40 cellular contexts compared by ENCODE assay signal in the genomic region with DNA sequence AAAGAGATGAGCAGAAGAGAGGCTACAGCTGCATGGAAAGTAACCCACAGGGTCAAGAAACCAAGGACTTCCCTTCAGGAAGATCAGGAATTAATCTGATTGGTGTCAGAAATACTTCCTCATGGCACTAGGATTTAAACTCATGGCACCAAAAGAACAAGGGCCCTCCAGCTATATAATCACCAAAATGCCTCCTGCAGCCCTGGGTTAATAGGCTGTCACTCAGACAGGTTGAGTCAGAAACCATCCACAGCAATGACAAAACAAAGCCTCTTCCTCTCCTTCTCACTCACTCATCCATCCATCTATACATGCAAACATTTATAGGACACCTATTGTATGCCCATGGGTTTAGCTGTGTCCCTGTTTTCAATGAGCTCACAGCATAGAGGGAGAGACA.
DNase-seq lines count a peak whose midpoint lies in the region; ATAC-seq, FAIRE-seq and TF ChIP-seq lines count a peak whose summit lies in the region.
"Had no signal": no experiment of that assay in that cellular context is flagged by ENCODE, and none has a peak within 500 bp of the region (broad histone marks: within the 10 kb centered on the region; RNA-seq: fewer than 3 reads in every experiment).

No MANE protein-coding gene starts in this region.

- H3K36me3 ChIP-seq in bronchial epithelial cell (ENCODE audit: control insufficient read depth, insufficient read depth, low read length), result no peaks in the 10 kb centered on the region
- H3K36me3 ChIP-seq: adrenal gland, esophagus squamous epithelium, heart right ventricle, lower lobe of right lung, SJSA1 had no signal

- H3K4me1 Mint-ChIP-seq in stimulated activated effector memory CD8-positive, alpha-beta T cell treated with anti-CD3 and anti-CD28 coated beads, Interleukin-12 subunit alpha, Interleukin-12 subunit beta, amount 100 ng/mL, for 72 hours, result no peaks in the 10 kb centered on the region
- H3K4me1 Mint-ChIP-seq: activated T-helper 17 cell treated with anti-CD3 and anti-CD28 coated beads, Interleukin-2, amount 50 U/mL, for 72 hours; endodermal cell had no signal

- FAIRE-seq in bronchial epithelial cell (lab: Jason Lieb, UNC), result no peak
- FAIRE-seq: D721Med, GM12878, H54 had no signal

- TF ChIP-seq CTCF in bronchial epithelial cell (IDR thresholded peaks at IDR 0.05; ENCODE audit: insufficient read depth, low read length, severe bottlenecking), result no peak

- peak in 2 of 3 experiments; percentile 12 to 44 for DNase-seq in NCI-H1417 (lab: John Stamatoyannopoulos, UW)
- DNase-seq in NCI-H1417 treated with DMSO at 0.1 percent for 48 hours (lab: John Stamatoyannopoulos, UW), result no peak
- peak; percentile 29 for DNase-seq in MV-4-11 (lab: John Stamatoyannopoulos, UW)
- peak; percentile 33 for DNase-seq in bronchial epithelial cell (ENCODE audit: low read depth)
- no peak for DNase-seq in stimulated activated effector memory CD8-positive, alpha-beta T cell treated with anti-CD3 and anti-CD28 coated beads, Interleukin-12 subunit alpha, Interleukin-12 subunit beta, amount 100 ng/mL, for 72 hours (ENCODE audit: low spot score in 2 of 2)
- DNase-seq in NCI-H1105 treated with DMSO at 0.1 percent for 48 hours (lab: John Stamatoyannopoulos, UW), result no peak
- DNase-seq: 8988T; activated CD4-positive, alpha-beta T cell treated with anti-CD3 and anti-CD28 coated beads for 4 hours; activated CD8-positive, alpha-beta T cell treated with anti-CD3 and anti-CD28 coated beads, Interleukin-2, amount 10 ng/mL, durations not matched to agents 7 days and 5 days; activated naive CD4-positive, alpha-beta T cell treated with anti-CD3 and anti-CD28 coated beads, Interleukin-2, amount 10 ng/mL, durations not matched to agents 7 days and 5 days; adrenal gland; body of pancreas; CD4-positive, CD25-positive, alpha-beta regulatory T cell; cerebellar nuclear complex; dermis blood vessel endothelial cell; DND-41; endodermal cell; esophagus squamous epithelium; foreskin melanocyte; heart right ventricle; Kasumi-1; lower lobe of right lung; naive thymus-derived CD4-positive, alpha-beta T cell; NCI-H1092; NCI-H1930; NCI-H2227 treated with DMSO at 0.1 percent for 48 hours; NCI-H774; occipital lobe; psoas muscle; RPMI8226; stimulated activated CD4-positive, alpha-beta T cell treated with anti-CD3 and anti-CD28 coated beads, Interleukin-4, amount 100 ng/mL, for 24 hours; T-helper 9 cell had no signal

- H3K9me3 Mint-ChIP-seq in stimulated activated effector memory CD8-positive, alpha-beta T cell treated with anti-CD3 and anti-CD28 coated beads, Interleukin-12 subunit alpha, Interleukin-12 subunit beta, amount 100 ng/mL, for 72 hours, result no peaks in the 10 kb centered on the region
- H3K9me3 Mint-ChIP-seq: activated naive CD4-positive, alpha-beta T cell treated with anti-CD3 and anti-CD28 coated beads, Interleukin-2, amount 10 ng/mL, durations not matched to agents 7 days and 5 days; activated T-helper 17 cell treated with anti-CD3 and anti-CD28 coated beads, Interleukin-2, amount 50 U/mL, for 72 hours; endodermal cell; type B pancreatic cell had no signal

- no peak overlapping the region for H3K4me3 ChIP-seq in bronchial epithelial cell (ENCODE audit: low read depth, low read length)
- H3K4me3 ChIP-seq: adrenal gland, body of pancreas, esophagus squamous epithelium, GM12878, heart right ventricle, lower lobe of right lung, psoas muscle, SJSA1 had no signal

- no peak overlapping the region for H3K27ac Mint-ChIP-seq in stimulated activated effector memory CD8-positive, alpha-beta T cell treated with anti-CD3 and anti-CD28 coated beads, Interleukin-12 subunit alpha, Interleukin-12 subunit beta, amount 100 ng/mL, for 72 hours
- H3K27ac Mint-ChIP-seq: activated CD8-positive, alpha-beta T cell treated with anti-CD3 and anti-CD28 coated beads, Interleukin-2, amount 10 ng/mL, durations not matched to agents 7 days and 5 days; activated naive CD4-positive, alpha-beta T cell treated with anti-CD3 and anti-CD28 coated beads, Interleukin-2, amount 10 ng/mL, durations not matched to agents 7 days and 5 days; activated T-helper 17 cell treated with anti-CD3 and anti-CD28 coated beads, Interleukin-2, amount 50 U/mL, for 72 hours; CD4-positive, CD25-positive, alpha-beta regulatory T cell; endodermal cell; naive thymus-derived CD4-positive, alpha-beta T cell; type B pancreatic cell had no signal

- H3K27me3 ChIP-seq in bronchial epithelial cell (ENCODE audit: control insufficient read depth, insufficient read depth, low read length), result peaks cover 4% of the 10 kb centered on the region
- H3K27me3 ChIP-seq: adrenal gland, body of pancreas, esophagus squamous epithelium, SJSA1 had no signal

- H3K36me3 Mint-ChIP-seq in stimulated activated effector memory CD8-positive, alpha-beta T cell treated with anti-CD3 and anti-CD28 coated beads, Interleukin-12 subunit alpha, Interleukin-12 subunit beta, amount 100 ng/mL, for 72 hours, result no peaks in the 10 kb centered on the region
- H3K36me3 Mint-ChIP-seq: activated naive CD4-positive, alpha-beta T cell treated with anti-CD3 and anti-CD28 coated beads, Interleukin-2, amount 10 ng/mL, durations not matched to agents 7 days and 5 days; CD4-positive, CD25-positive, alpha-beta regulatory T cell; naive thymus-derived CD4-positive, alpha-beta T cell; type B pancreatic cell had no signal

- peak; percentile 33 for ATAC-seq in stimulated activated effector memory CD8-positive, alpha-beta T cell treated with anti-CD3 and anti-CD28 coated beads, Interleukin-12 subunit alpha, Interleukin-12 subunit beta, amount 100 ng/mL, for 72 hours
- ATAC-seq in HG03565 (IDR thresholded peaks at IDR 0.05; ENCODE audit: unreplicated experiment) (no peak), HG03469 (IDR thresholded peaks at IDR 0.05; ENCODE audit: unreplicated experiment) (no peak)
- ATAC-seq: activated CD8-positive, alpha-beta T cell treated with anti-CD3 and anti-CD28 coated beads, Interleukin-2, amount 10 ng/mL, durations not matched to agents 7 days and 5 days; activated T-helper 17 cell treated with anti-CD3 and anti-CD28 coated beads, Interleukin-2, amount 50 U/mL, for 72 hours; body of pancreas; GM12878; heart right ventricle; lower lobe of right lung; naive thymus-derived CD4-positive, alpha-beta T cell; psoas muscle had no signal

- no peak overlapping the region for H3K4me3 Mint-ChIP-seq in stimulated activated effector memory CD8-positive, alpha-beta T cell treated with anti-CD3 and anti-CD28 coated beads, Interleukin-12 subunit alpha, Interleukin-12 subunit beta, amount 100 ng/mL, for 72 hours
- H3K4me3 Mint-ChIP-seq: activated CD8-positive, alpha-beta T cell treated with anti-CD3 and anti-CD28 coated beads, Interleukin-2, amount 10 ng/mL, durations not matched to agents 7 days and 5 days; activated naive CD4-positive, alpha-beta T cell treated with anti-CD3 and anti-CD28 coated beads, Interleukin-2, amount 10 ng/mL, durations not matched to agents 7 days and 5 days; activated T-helper 17 cell treated with anti-CD3 and anti-CD28 coated beads, Interleukin-2, amount 50 U/mL, for 72 hours; CD4-positive, CD25-positive, alpha-beta regulatory T cell; endodermal cell; naive thymus-derived CD4-positive, alpha-beta T cell; type B pancreatic cell had no signal

Comparison
In these comparisons a context has a peak if more than half of its experiments do, and no peak if none do; other contexts are left out.
1. DNase-seq: peak in NCI-H1417 (2 of 3), MV-4-11 (single experiment) and bronchial epithelial cell (single experiment); none in NCI-H1417 treated with DMSO at 0.1 percent for 48 hours (single experiment), stimulated activated effector memory CD8-positive, alpha-beta T cell treated with anti-CD3 and anti-CD28 coated beads, Interleukin-12 subunit alpha, Interleukin-12 subunit beta, amount 100 ng/mL, for 72 hours (0 of 2) and NCI-H1105 treated with DMSO at 0.1 percent for 48 hours (single experiment).